Comparison of ENCODE assay signal across 16 cellular contexts in genomic region chr12:49260165-49260564, GRCh38. TPM values are rescaled to one million over a fixed set of nuclear protein-coding genes. Genes with fewer than 3 reads are reported as not detected.
DNase-seq lines count a peak whose midpoint lies in the region; ATAC-seq, FAIRE-seq and TF ChIP-seq lines count a peak whose summit lies in the region.
"Had no signal": no experiment of that assay in that cellular context is flagged by ENCODE, and none has a peak within 500 bp of the region (broad histone marks: within the 10 kb centered on the region; RNA-seq: fewer than 3 reads in every experiment).

No MANE protein-coding gene starts in this region.

- no peak overlapping the region for H2AFZ ChIP-seq in keratinocyte (ENCODE audit: control insufficient read depth, low read length)

- H3K79me2 ChIP-seq in keratinocyte (ENCODE audit: control insufficient read depth, insufficient read depth, low read length): peaks cover 7% of the 10 kb centered on the region

- no peaks in the 10 kb centered on the region for H3K9me3 ChIP-seq in keratinocyte (ENCODE audit: control insufficient read depth, low read depth, low read length)
- no peaks in the 10 kb centered on the region for H3K9me3 ChIP-seq in thoracic aorta

- H3K9ac ChIP-seq in keratinocyte (ENCODE audit: control insufficient read depth, extremely low read depth, insufficient read depth, low read length): no peak overlapping the region

- dilution Hi-C loops in keratinocyte (cut with MboI; ENCODE audit: extremely low pct_ligation_motif_present, low sequenced_read_pairs): no loop called here

- no peaks in the 10 kb centered on the region for H3K9me1 ChIP-seq in keratinocyte (ENCODE audit: control insufficient read depth, extremely low read depth, insufficient read depth, low read length)

- TF ChIP-seq CTCF in bronchial epithelial cell (IDR thresholded peaks at IDR 0.05; ENCODE audit: insufficient read depth, low read length, severe bottlenecking) (no peak), keratinocyte (optimal IDR thresholded peaks at IDR 0.05 in 1 of 3, IDR thresholded peaks at IDR 0.05 in 1 of 3, conservative IDR thresholded peaks at IDR 0.05 in 1 of 3; ENCODE audit: extremely low read depth in 1 of 3, insufficient read depth in 2 of 3, low read length in 3 of 3) (no peak), thoracic aorta (IDR thresholded peaks at IDR 0.05) (no peak)

- ATAC-seq in thoracic aorta (ENCODE audit: insufficient number of reproducible peaks, low FRiP score, low read depth): peak; percentile 5

- FAIRE-seq in bronchial epithelial cell (lab: Jason Lieb, UNC): no peak
- FAIRE-seq in keratinocyte (lab: Jason Lieb, UNC): no peak
- FAIRE-seq: H1 had no signal

- no peaks in the 10 kb centered on the region for H4K20me1 ChIP-seq in keratinocyte (ENCODE audit: control insufficient read depth, extremely low read depth, insufficient read depth, low read length)

- H3K27me3 ChIP-seq in bronchial epithelial cell (ENCODE audit: control insufficient read depth, insufficient read depth, low read length) (no peaks in the 10 kb centered on the region), keratinocyte (ENCODE audit: control insufficient read depth, extremely low read depth, insufficient read depth, low read length) (no peaks in the 10 kb centered on the region), thoracic aorta (replicated peaks; ENCODE audit: insufficient read depth) (no peaks in the 10 kb centered on the region)

- peak overlapping the region; percentile 25 for H3K4me2 ChIP-seq in keratinocyte (ENCODE audit: control insufficient read depth, extremely low read depth, insufficient read depth, low read depth, low read length)

- DNase-seq in MV-4-11 (lab: John Stamatoyannopoulos, UW) (peak; percentile 35), bronchial epithelial cell (ENCODE audit: low read depth) (peak; percentile 79), keratinocyte (ENCODE audit: low read depth, low spot score) (no peak), thoracic aorta (ENCODE audit: low spot score) (no peak), GDM1 (lab: John Stamatoyannopoulos, UW) (no peak), SIG-M5 treated with dmso at 0.1 percent for 504 hours (lab: John Stamatoyannopoulos, UW; ENCODE audit: unreplicated experiment) (no peak)
- no peak for DNase-seq in stimulated activated CD4-positive, alpha-beta T cell treated with anti-CD3 and anti-CD28 coated beads, Interleukin-15, amount 100 ng/mL, for 24 hours
- DNase-seq in activated CD4-positive, alpha-beta T cell treated with anti-CD3 and anti-CD28 coated beads for 4 hours: no peak
- DNase-seq: activated effector memory CD4-positive, alpha-beta T cell treated with anti-CD3 and anti-CD28 coated beads, Interleukin-2, amount 50 U/mL, for 16 hours; cerebellar nuclear complex; midbrain; NCI-H1417; NCI-H748 treated with DMSO at 0.1 percent for 48 hours had no signal

- H3K4me1 ChIP-seq in keratinocyte (ENCODE audit: control insufficient read depth, extremely low read depth, insufficient read depth, low read length) (peaks cover 35% of the 10 kb centered on the region), thoracic aorta (ENCODE audit: control insufficient read depth in 1 of 2, low read depth in 2 of 2) (peaks cover 15 to 35% of the 10 kb centered on the region in 2 donors)

- H3K36me3 ChIP-seq in bronchial epithelial cell (ENCODE audit: control insufficient read depth, insufficient read depth, low read length) (no peaks in the 10 kb centered on the region), keratinocyte (ENCODE audit: control insufficient read depth in 2 of 2, extremely low read depth in 1 of 2, insufficient read depth in 2 of 2, low read length in 2 of 2) (no peaks in the 10 kb centered on the region), thoracic aorta (no peaks in the 10 kb centered on the region)

- no peak overlapping the region for H3K4me3 ChIP-seq in bronchial epithelial cell (ENCODE audit: low read depth, low read length)
- no peak overlapping the region for H3K4me3 ChIP-seq in keratinocyte (ENCODE audit: control insufficient read depth in 2 of 3, extremely low read depth in 1 of 3, insufficient read depth in 2 of 3, low read depth in 1 of 3, low read length in 3 of 3)
- H3K4me3 ChIP-seq in thoracic aorta: peak overlapping the region; percentile 6

- H3K27ac ChIP-seq in keratinocyte (ENCODE audit: control insufficient read depth, insufficient read depth, low read length): peak overlapping the region; percentile 54
- H3K27ac ChIP-seq in thoracic aorta: peak overlapping the region; percentile 24 to 68

RNA-seq across cellular contexts. Expression of gene TUBA1C, which starts 4.7 kb away (rescaled TPM):
- total RNA-seq in bronchial epithelial cell (196 and 466 TPM in 2 replicates), thoracic aorta (100 to 1,000 TPM; 239 to 277 TPM)
- 1,709 to 2,744 TPM (median 1,922 TPM) in 3 replicates for polyA plus RNA-seq in keratinocyte
- polyA plus RNA-seq in keratinocyte (2011; ENCODE audit: low read depth): 114 TPM
- polyA plus RNA-seq in keratinocyte (2011; cell fraction: cytosol; rRNA removed): 1,615 and 1,811 TPM in 2 replicates
- polyA plus RNA-seq in keratinocyte (2011; cell fraction: nucleus; rRNA removed): 1,728 and 2,016 TPM in 2 replicates
- 503 and 904 TPM in 2 replicates for polyA plus RNA-seq in keratinocyte (2012; ENCODE audit: low replicate concordance)
- polyA minus RNA-seq in keratinocyte: 2,940 to 3,265 TPM (median 3,131 TPM) in 3 replicates
- 727 TPM for polyA minus RNA-seq in keratinocyte (2011; cell fraction: cytosol; rRNA and poly(A)+ RNA removed)
- polyA minus RNA-seq in keratinocyte (2011; cell fraction: nucleus; rRNA and poly(A)+ RNA removed): 648 and 768 TPM in 2 replicates

RNA-seq across cellular contexts. Expression of gene PRPH, which starts 34.8 kb away (rescaled TPM):
- total RNA-seq in bronchial epithelial cell: 0.26 and 0.51 TPM in 2 replicates
- 0.05 to 0.11 TPM (median 0.08 TPM) in 3 replicates for polyA plus RNA-seq in keratinocyte
- not detected for polyA plus RNA-seq in keratinocyte (2011; ENCODE audit: low read depth)
- not detected in 2 replicates for polyA plus RNA-seq in keratinocyte (2011; cell fraction: cytosol; rRNA removed)
- 0.10 TPM in 1 of 2 replicates, not detected in the other for polyA plus RNA-seq in keratinocyte (2011; cell fraction: nucleus; rRNA removed)
- polyA plus RNA-seq in keratinocyte (2012; ENCODE audit: low replicate concordance): not detected in 2 replicates
- polyA minus RNA-seq in keratinocyte: not detected in 3 replicates
- not detected for polyA minus RNA-seq in keratinocyte (2011; cell fraction: cytosol; rRNA and poly(A)+ RNA removed)
- not detected in 2 replicates for polyA minus RNA-seq in keratinocyte (2011; cell fraction: nucleus; rRNA and poly(A)+ RNA removed)
- total RNA-seq in thoracic aorta: 1 to 10 TPM in 1 of 2 donors, not detected in 1; 2.5 TPM
- total RNA-seq: HT-29, SK-MEL-5 had no signal

Comparison
In these comparisons a context has a peak if more than half of its experiments do, and no peak if none do; other contexts are left out.
1. DNase-seq: peak in MV-4-11 (single experiment) and bronchial epithelial cell (single experiment); none in keratinocyte (single experiment), thoracic aorta (single experiment), GDM1 (single experiment), stimulated activated CD4-positive, alpha-beta T cell treated with anti-CD3 and anti-CD28 coated beads, Interleukin-15, amount 100 ng/mL, for 24 hours (single experiment), SIG-M5 treated with dmso at 0.1 percent for 504 hours (single experiment) and activated CD4-positive, alpha-beta T cell treated with anti-CD3 and anti-CD28 coated beads for 4 hours (0 of 2).